In the genomic region with DNA sequence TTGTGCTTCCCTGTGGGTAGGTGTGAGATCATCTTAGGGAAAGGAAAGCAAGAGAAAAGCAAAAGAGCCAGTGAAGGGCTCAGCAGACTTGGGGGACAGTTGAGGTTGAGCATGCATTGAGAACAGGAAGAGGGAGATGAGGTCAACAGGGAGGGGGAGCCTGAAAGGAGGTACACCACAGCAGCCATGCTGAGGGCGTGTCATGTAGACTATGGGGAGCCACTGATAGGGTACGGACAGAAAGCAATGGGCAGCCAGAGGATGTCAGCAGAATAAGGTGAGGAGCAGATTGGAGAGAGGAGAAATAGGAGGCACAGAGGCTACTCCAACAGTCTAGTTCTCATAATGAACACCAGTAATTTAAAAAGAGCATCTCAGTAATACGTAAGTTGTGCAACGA, we compare ENCODE assay signal across 2 cellular contexts.
TF ChIP-seq lines count a peak whose summit lies in the region.

No MANE protein-coding gene starts in this region.

TF ChIP-seq in GM23338, 12 proteins besides CTCF, POLR2A, EP300 and RAD21 (continued from another document):
- TF ChIP-seq, protein P1, sequence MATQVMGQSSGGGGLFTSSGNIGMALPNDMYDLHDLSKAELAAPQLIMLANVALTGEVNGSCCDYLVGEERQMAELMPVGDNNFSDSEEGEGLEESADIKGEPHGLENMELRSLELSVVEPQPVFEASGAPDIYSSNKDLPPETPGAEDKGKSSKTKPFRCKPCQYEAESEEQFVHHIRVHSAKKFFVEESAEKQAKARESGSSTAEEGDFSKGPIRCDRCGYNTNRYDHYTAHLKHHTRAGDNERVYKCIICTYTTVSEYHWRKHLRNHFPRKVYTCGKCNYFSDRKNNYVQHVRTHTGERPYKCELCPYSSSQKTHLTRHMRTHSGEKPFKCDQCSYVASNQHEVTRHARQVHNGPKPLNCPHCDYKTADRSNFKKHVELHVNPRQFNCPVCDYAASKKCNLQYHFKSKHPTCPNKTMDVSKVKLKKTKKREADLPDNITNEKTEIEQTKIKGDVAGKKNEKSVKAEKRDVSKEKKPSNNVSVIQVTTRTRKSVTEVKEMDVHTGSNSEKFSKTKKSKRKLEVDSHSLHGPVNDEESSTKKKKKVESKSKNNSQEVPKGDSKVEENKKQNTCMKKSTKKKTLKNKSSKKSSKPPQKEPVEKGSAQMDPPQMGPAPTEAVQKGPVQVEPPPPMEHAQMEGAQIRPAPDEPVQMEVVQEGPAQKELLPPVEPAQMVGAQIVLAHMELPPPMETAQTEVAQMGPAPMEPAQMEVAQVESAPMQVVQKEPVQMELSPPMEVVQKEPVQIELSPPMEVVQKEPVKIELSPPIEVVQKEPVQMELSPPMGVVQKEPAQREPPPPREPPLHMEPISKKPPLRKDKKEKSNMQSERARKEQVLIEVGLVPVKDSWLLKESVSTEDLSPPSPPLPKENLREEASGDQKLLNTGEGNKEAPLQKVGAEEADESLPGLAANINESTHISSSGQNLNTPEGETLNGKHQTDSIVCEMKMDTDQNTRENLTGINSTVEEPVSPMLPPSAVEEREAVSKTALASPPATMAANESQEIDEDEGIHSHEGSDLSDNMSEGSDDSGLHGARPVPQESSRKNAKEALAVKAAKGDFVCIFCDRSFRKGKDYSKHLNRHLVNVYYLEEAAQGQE (IDR thresholded peaks at IDR 0.05; ENCODE audit: unreplicated experiment), result no peak
- TF ChIP-seq ZNF114 (CRISPR knock-in tag; IDR thresholded peaks at IDR 0.05) (no peak), POLR2AphosphoS5 (IDR thresholded peaks at IDR 0.05; ENCODE audit: low read depth) (no peak), EZH2 (IDR thresholded peaks at IDR 0.05; ENCODE audit: low read depth, unreplicated experiment) (no peak)
TF ChIP-seq in GM23338: peak in this region for 0.

TF ChIP-seq in K562, 482 proteins besides CTCF, POLR2A, EP300 and RAD21 (continued from another document):
- no peak for TF ChIP-seq ATF3 (IDR thresholded peaks at IDR 0.05)
- no peak for TF ChIP-seq ATF3 (CRISPR knock-in tag; conservative IDR thresholded peaks at IDR 0.05)
- no peak for TF ChIP-seq NCOA2 (IDR thresholded peaks at IDR 0.05; ENCODE audit: partially characterized antibody in 2 of 2)
- TF ChIP-seq GATAD2A (IDR thresholded peaks at IDR 0.05), result no peak
- no peak for TF ChIP-seq ZFP30 (CRISPR knock-in tag; IDR thresholded peaks at IDR 0.05; ENCODE audit: borderline replicate concordance)
